Comparison of ENCODE assay signal across 14 cellular contexts in the genomic region with DNA sequence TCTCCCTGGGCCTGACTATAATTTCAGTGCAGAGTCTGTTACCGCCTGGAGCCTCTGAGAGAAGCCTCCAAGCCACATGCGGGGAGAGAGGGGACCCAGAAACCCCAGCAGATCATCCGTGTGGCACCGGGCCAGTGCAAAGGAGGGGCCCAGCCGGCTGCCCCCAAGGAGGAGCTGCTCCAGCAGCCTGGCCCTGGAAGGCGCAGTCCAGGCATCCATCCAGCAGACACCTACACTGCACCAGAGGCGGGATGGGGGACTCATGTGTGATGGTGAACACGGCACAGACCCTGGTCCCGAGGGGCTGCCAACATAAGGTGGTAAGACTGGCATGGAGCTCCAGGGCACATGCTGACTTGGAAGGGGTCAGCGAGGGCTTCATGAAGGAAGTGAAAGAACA.
"Had no signal": no experiment of that assay in that cellular context is flagged by ENCODE, and none has a peak within 500 bp of the region (broad histone marks: within the 10 kb centered on the region; RNA-seq: fewer than 3 reads in every experiment).

No MANE protein-coding gene starts in this region.

- ATAC-seq: activated CD4-positive, CD25-positive, alpha-beta regulatory T cell treated with anti-CD3 and anti-CD28 coated beads, Interleukin-2, amount 50 U/mL, for 24 hours; naive thymus-derived CD8-positive, alpha-beta T cell; right cardiac atrium; stimulated activated naive CD8-positive, alpha-beta T cell treated with anti-CD3 and anti-CD28 coated beads, Interleukin-15, amount 100 ng/mL, for 72 hours; T-cell had no signal

- H3K27ac ChIP-seq: esophagus muscularis mucosa, left ventricle myocardium inferior had no signal

- H3K4me3 Mint-ChIP-seq: activated naive CD8-positive, alpha-beta T cell treated with anti-CD3 and anti-CD28 coated beads, Interleukin-2, amount 10 ng/mL, durations not matched to agents 7 days and 5 days; naive thymus-derived CD8-positive, alpha-beta T cell; stimulated activated naive CD8-positive, alpha-beta T cell treated with anti-CD3 and anti-CD28 coated beads, Interleukin-15, amount 100 ng/mL, for 72 hours; T-cell had no signal

- DNase-seq: activated naive CD4-positive, alpha-beta T cell; activated naive CD8-positive, alpha-beta T cell treated with anti-CD3 and anti-CD28 coated beads, Interleukin-2, amount 10 ng/mL, durations not matched to agents 7 days and 5 days; activated T-cell treated with anti-CD3 and anti-CD28 coated beads for 4 hours; left ventricle myocardium inferior; mesenchymal stem cell; naive thymus-derived CD8-positive, alpha-beta T cell; occipital lobe; small intestine; stimulated activated naive CD8-positive, alpha-beta T cell treated with anti-CD3 and anti-CD28 coated beads, Interleukin-15, amount 100 ng/mL, for 72 hours; T-cell; T1000 had no signal

- H3K9me3 ChIP-seq: esophagus muscularis mucosa, left ventricle myocardium inferior had no signal

- H3K27ac Mint-ChIP-seq: activated naive CD8-positive, alpha-beta T cell treated with anti-CD3 and anti-CD28 coated beads, Interleukin-2, amount 10 ng/mL, durations not matched to agents 7 days and 5 days; naive thymus-derived CD8-positive, alpha-beta T cell; T-cell had no signal

- H3K9me3 Mint-ChIP-seq: activated naive CD8-positive, alpha-beta T cell treated with anti-CD3 and anti-CD28 coated beads, Interleukin-2, amount 10 ng/mL, durations not matched to agents 7 days and 5 days; naive thymus-derived CD8-positive, alpha-beta T cell; stimulated activated naive CD8-positive, alpha-beta T cell treated with anti-CD3 and anti-CD28 coated beads, Interleukin-15, amount 100 ng/mL, for 72 hours; T-cell had no signal

- H3K27me3 ChIP-seq: esophagus muscularis mucosa had no signal

- H3K27me3 Mint-ChIP-seq: activated naive CD8-positive, alpha-beta T cell treated with anti-CD3 and anti-CD28 coated beads, Interleukin-2, amount 10 ng/mL, durations not matched to agents 7 days and 5 days; naive thymus-derived CD8-positive, alpha-beta T cell; stimulated activated naive CD8-positive, alpha-beta T cell treated with anti-CD3 and anti-CD28 coated beads, Interleukin-15, amount 100 ng/mL, for 72 hours; T-cell had no signal

- H3K4me3 ChIP-seq: esophagus muscularis mucosa, left ventricle myocardium inferior had no signal
